15 cellular contexts compared by ENCODE assay signal in the genomic region with DNA sequence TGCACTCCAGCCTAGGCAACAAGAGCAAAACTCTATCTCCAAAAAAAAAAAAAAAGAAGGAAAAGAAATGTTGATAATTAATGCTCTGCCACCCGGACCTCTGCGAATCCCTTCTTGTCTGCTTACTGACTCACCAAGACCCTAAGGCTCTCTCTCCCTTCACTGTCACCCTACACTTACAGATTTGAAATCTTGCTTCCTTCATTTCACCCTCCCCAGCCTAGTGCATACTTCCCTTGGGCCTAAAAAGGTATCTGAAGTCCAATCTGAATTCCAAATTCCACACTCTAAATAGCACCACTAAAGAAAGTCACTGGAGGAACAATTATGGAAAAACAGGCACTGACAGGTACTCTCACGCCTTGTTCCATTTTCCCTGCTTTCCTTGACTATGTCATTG.
"Had no signal": no experiment of that assay in that cellular context is flagged by ENCODE, and none has a peak within 500 bp of the region (broad histone marks: within the 10 kb centered on the region; RNA-seq: fewer than 3 reads in every experiment).

No MANE protein-coding gene starts in this region.

- H3K27me3 Mint-ChIP-seq: activated CD4-positive, alpha-beta T cell treated with anti-CD3 and anti-CD28 coated beads, Interleukin-2, amount 10 ng/mL, durations not matched to agents 7 days and 5 days; activated T-cell treated with anti-CD3 and anti-CD28 coated beads, Interleukin-2, amount 50 U/mL, for 24 hours; dendritic cell treated with granulocyte-macrophage colony-stimulating factor and Interleukin-4, amounts not matched to agents 40 ng/mL and 50 ng/mL, for 4 days; stimulated activated naive CD8-positive, alpha-beta T cell treated with anti-CD3 and anti-CD28 coated beads, Interleukin-15, amount 100 ng/mL, for 72 hours had no signal

- H3K27ac Mint-ChIP-seq: activated CD4-positive, alpha-beta T cell treated with anti-CD3 and anti-CD28 coated beads, Interleukin-2, amount 10 ng/mL, durations not matched to agents 7 days and 5 days; activated CD8-positive, alpha-beta T cell treated with anti-CD3 and anti-CD28 coated beads, Interleukin-2, amount 10 ng/mL, durations not matched to agents 7 days and 5 days; activated T-cell treated with anti-CD3 and anti-CD28 coated beads, Interleukin-2, amount 50 U/mL, for 24 hours; activated T-helper 2 cell treated with anti-CD3 and anti-CD28 coated beads, Interferon-gamma antibody, Interleukin-2, Interleukin-4, amounts not matched to agents 10 μg/mL and 5 μg/mL and 100 μg/mL, durations not matched to agents 14 hours and 24 hours and 36 hours; dendritic cell treated with granulocyte-macrophage colony-stimulating factor and Interleukin-4, amounts not matched to agents 40 ng/mL and 50 ng/mL, for 4 days had no signal

- H3K9me3 Mint-ChIP-seq: activated CD4-positive, alpha-beta T cell treated with anti-CD3 and anti-CD28 coated beads, Interleukin-2, amount 10 ng/mL, durations not matched to agents 7 days and 5 days; activated T-cell treated with anti-CD3 and anti-CD28 coated beads, Interleukin-2, amount 50 U/mL, for 24 hours; activated T-helper 2 cell treated with anti-CD3 and anti-CD28 coated beads, Interferon-gamma antibody, Interleukin-2, Interleukin-4, amounts not matched to agents 10 μg/mL and 5 μg/mL and 100 μg/mL, durations not matched to agents 14 hours and 24 hours and 36 hours; dendritic cell treated with granulocyte-macrophage colony-stimulating factor and Interleukin-4, amounts not matched to agents 40 ng/mL and 50 ng/mL, for 4 days; neural crest cell; stimulated activated naive CD8-positive, alpha-beta T cell treated with anti-CD3 and anti-CD28 coated beads, Interleukin-15, amount 100 ng/mL, for 72 hours had no signal

- ATAC-seq: activated CD8-positive, alpha-beta T cell treated with anti-CD3 and anti-CD28 coated beads, Interleukin-2, amount 10 ng/mL, durations not matched to agents 7 days and 5 days; left lobe of liver; right cardiac atrium; stimulated activated naive CD8-positive, alpha-beta T cell treated with anti-CD3 and anti-CD28 coated beads, Interleukin-15, amount 100 ng/mL, for 72 hours had no signal

- H3K4me3 Mint-ChIP-seq: activated CD4-positive, alpha-beta T cell treated with anti-CD3 and anti-CD28 coated beads, Interleukin-2, amount 10 ng/mL, durations not matched to agents 7 days and 5 days; activated CD8-positive, alpha-beta T cell treated with anti-CD3 and anti-CD28 coated beads, Interleukin-2, amount 10 ng/mL, durations not matched to agents 7 days and 5 days; activated T-cell treated with anti-CD3 and anti-CD28 coated beads, Interleukin-2, amount 50 U/mL, for 24 hours; dendritic cell treated with granulocyte-macrophage colony-stimulating factor and Interleukin-4, amounts not matched to agents 40 ng/mL and 50 ng/mL, for 4 days; neural crest cell; stimulated activated naive CD8-positive, alpha-beta T cell treated with anti-CD3 and anti-CD28 coated beads, Interleukin-15, amount 100 ng/mL, for 72 hours had no signal

- H3K4me1 Mint-ChIP-seq: neural crest cell had no signal

- DNase-seq: activated CD4-positive, alpha-beta T cell treated with anti-CD3 and anti-CD28 coated beads, Interleukin-2, amount 10 ng/mL, durations not matched to agents 7 days and 5 days; activated CD4-positive, CD25-positive, alpha-beta regulatory T cell; activated CD8-positive, alpha-beta T cell treated with anti-CD3 and anti-CD28 coated beads, Interleukin-2, amount 10 ng/mL, durations not matched to agents 7 days and 5 days; activated naive CD4-positive, alpha-beta T cell treated with anti-CD3 and anti-CD28 coated beads, Interleukin-2, amount 50 U/mL, for 16 hours; activated T-cell treated with anti-CD3 and anti-CD28 coated beads, Interleukin-2, amount 50 U/mL, for 24 hours; effector CD8-positive, alpha-beta T cell; kidney; midbrain; right cardiac atrium; stimulated activated naive CD8-positive, alpha-beta T cell treated with anti-CD3 and anti-CD28 coated beads, Interleukin-15, amount 100 ng/mL, for 72 hours; upper lobe of left lung had no signal
